ENCODE assay signal across 35 cellular contexts in the genomic region with DNA sequence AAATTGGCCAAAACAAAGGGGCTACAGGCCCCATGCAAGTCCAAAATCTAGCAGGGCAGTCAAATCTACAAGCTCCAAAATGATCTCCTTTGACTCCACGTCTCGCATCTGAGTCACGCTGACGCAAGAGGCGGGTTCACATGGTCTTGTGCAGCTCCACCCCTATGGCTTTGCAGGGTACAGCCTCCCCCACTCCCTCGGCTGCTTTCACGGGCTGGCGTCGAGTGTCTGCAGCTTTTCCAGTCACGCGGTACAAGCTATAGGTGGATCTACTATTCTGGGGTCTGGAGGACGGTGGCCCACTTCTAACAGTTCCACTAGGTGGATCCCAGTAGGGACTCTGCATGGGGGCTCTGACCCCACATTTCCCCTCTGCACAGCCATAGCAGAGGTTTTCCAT.
DNase-seq lines count a peak whose midpoint lies in the region; FAIRE-seq and TF ChIP-seq lines count a peak whose summit lies in the region.
"Had no signal": no experiment of that assay in that cellular context is flagged by ENCODE, and none has a peak within 500 bp of the region (broad histone marks: within the 10 kb centered on the region; RNA-seq: fewer than 3 reads in every experiment).

No MANE protein-coding gene starts in this region.

- FAIRE-seq in H54 (lab: Jason Lieb, UNC), result no peak
- FAIRE-seq: A204.1, A549, D721Med had no signal

- DNase-seq in NB4 (ENCODE audit: low read depth) (peak; percentile 4), chondrocyte (ENCODE audit: low spot score) (peak; percentile 75), neuronal stem cell (ENCODE audit: low spot score) (no peak), activated T-cell treated with anti-CD3 and anti-CD28 coated beads for 4 hours (no peak), H54 (ENCODE audit: insufficient read length, low spot score) (no peak), NCI-H2227 (lab: John Stamatoyannopoulos, UW; ENCODE audit: unreplicated experiment) (no peak)
- DNase-seq: 8988T; ACHN; AML-193; BE2C; C1 segment of cervical spinal cord; Caco-2; Calu3; CD4-positive, alpha-beta memory T cell; CD4-positive, alpha-beta T cell; CD4-positive, CD25-positive, alpha-beta regulatory T cell; CD8-positive, alpha-beta memory T cell; CD8-positive, alpha-beta T cell; COR-L47; DMS 273 treated with DMSO at 0.1 percent for 48 hours; DMS153; DMS53; DMS79; DMS79 treated with DMSO at 0.1 percent for 48 hours; DND-41; EL had no signal

- H4K8ac ChIP-seq in neuronal stem cell (ENCODE audit: low read depth, low read length), result no peak overlapping the region

- TF ChIP-seq CTCF in NB4 (IDR thresholded peaks at IDR 0.05; ENCODE audit: low read depth, low read length), result no peak
- TF ChIP-seq CTCF in chondrocyte (IDR thresholded peaks at IDR 0.05), result no peak

- peak overlapping the region; percentile 23 for H3K18ac ChIP-seq in neuronal stem cell (ENCODE audit: low read length)

- no peak overlapping the region for H3K14ac ChIP-seq in neuronal stem cell (ENCODE audit: low read length)

- H3K36me3 ChIP-seq in neuronal stem cell (replicated peaks in 1 of 2; ENCODE audit: control insufficient read depth in 2 of 2, insufficient read depth in 2 of 2, low read length in 2 of 2), result no peaks in the 10 kb centered on the region
- H3K36me3 ChIP-seq: BE2C; BLaER1; BLaER1 treated with 17β-estradiol and CSF1 and Interleukin-3, amounts not matched to agents 10 nM and 100 nM had no signal

- no peak overlapping the region for H2BK120ac ChIP-seq in neuronal stem cell (ENCODE audit: low read depth, low read length)

- no peak overlapping the region for H2AFZ ChIP-seq in neuronal stem cell (ENCODE audit: low read length)

- no peak overlapping the region for H3K4me2 ChIP-seq in neuronal stem cell (ENCODE audit: insufficient read depth, low read length, poor library complexity, severe bottlenecking)
- H3K4me2 ChIP-seq: A549; BLaER1; BLaER1 treated with 17β-estradiol and CSF1 and Interleukin-3, amounts not matched to agents 10 nM and 100 nM had no signal

- WGBS in neuronal stem cell (ENCODE audit: extremely low coverage in 2 of 2, insufficient read length in 2 of 2, insufficient replicate concordance in 1 of 2), 2 donors, result no CpG with 5 or more reads among the region's 12 CpGs

- H3K27me3 Mint-ChIP-seq in chondrocyte (ENCODE audit: low read depth), result peaks cover 2% of the 10 kb centered on the region
- H3K27me3 Mint-ChIP-seq: B cell; CD4-positive, alpha-beta memory T cell; CD4-positive, alpha-beta T cell; CD4-positive, CD25-positive, alpha-beta regulatory T cell; CD8-positive, alpha-beta memory T cell had no signal

- no peaks in the 10 kb centered on the region for H3K27me3 ChIP-seq in neuronal stem cell (ENCODE audit: control insufficient read depth in 3 of 3, insufficient read depth in 3 of 3, low read depth in 1 of 3, low read length in 3 of 3)
- H3K27me3 ChIP-seq: BE2C; BLaER1; BLaER1 treated with 17β-estradiol and CSF1 and Interleukin-3, amounts not matched to agents 10 nM and 100 nM had no signal

- TF ChIP-seq POLR2A in NB4 (IDR thresholded peaks at IDR 0.05; ENCODE audit: extremely low read depth, insufficient read length) (no peak), H54 (IDR thresholded peaks at IDR 0.05; ENCODE audit: low read depth, low read length) (no peak)

- H2BK12ac ChIP-seq in neuronal stem cell (ENCODE audit: low read length), result no peak overlapping the region

- H3K23ac ChIP-seq in neuronal stem cell (ENCODE audit: low read depth, low read length, poor library complexity), result no peak overlapping the region

- H3K9me3 ChIP-seq in neuronal stem cell (replicated peaks in 1 of 2; ENCODE audit: control insufficient read depth in 2 of 2, insufficient read depth in 1 of 2, low read depth in 1 of 2, low read length in 2 of 2), result no peaks in the 10 kb centered on the region
- H3K9me3 ChIP-seq: A549, BE2C, BLaER1, Caco-2 had no signal

- no peak overlapping the region for H3K4ac ChIP-seq in neuronal stem cell (ENCODE audit: low read length)

- H3K4me1 ChIP-seq in neuronal stem cell (ENCODE audit: control insufficient read depth in 2 of 2, insufficient read depth in 1 of 2, low read depth in 1 of 2, low read length in 2 of 2), result no peaks in the 10 kb centered on the region
- H3K4me1 ChIP-seq: A549; BE2C; BLaER1; BLaER1 treated with 17β-estradiol and CSF1 and Interleukin-3, amounts not matched to agents 10 nM and 100 nM; Caco-2 had no signal

- H3K4me1 Mint-ChIP-seq in chondrocyte (ENCODE audit: low read depth), result no peaks in the 10 kb centered on the region
- H3K4me1 Mint-ChIP-seq: B cell; CD14-positive monocyte; CD4-positive, alpha-beta memory T cell; CD4-positive, CD25-positive, alpha-beta regulatory T cell; CD8-positive, alpha-beta memory T cell had no signal

- H2BK15ac ChIP-seq in neuronal stem cell (ENCODE audit: low read length), result no peak overlapping the region

- no peaks in the 10 kb centered on the region for H3K36me3 Mint-ChIP-seq in chondrocyte (ENCODE audit: low read depth)
- H3K36me3 Mint-ChIP-seq: CD14-positive monocyte; CD4-positive, alpha-beta memory T cell; CD4-positive, CD25-positive, alpha-beta regulatory T cell; CD8-positive, alpha-beta memory T cell; CD8-positive, alpha-beta T cell had no signal

- H3K9me3 Mint-ChIP-seq in chondrocyte (ENCODE audit: low read depth), result peaks cover 10% of the 10 kb centered on the region

- H3K27ac Mint-ChIP-seq in chondrocyte (ENCODE audit: unreplicated experiment), result no peak overlapping the region
- H3K27ac Mint-ChIP-seq: B cell; CD14-positive monocyte; CD4-positive, alpha-beta memory T cell; CD4-positive, alpha-beta T cell; CD8-positive, alpha-beta memory T cell; CD8-positive, alpha-beta T cell had no signal

- no peak overlapping the region for H2BK5ac ChIP-seq in neuronal stem cell (ENCODE audit: low read length)

- H3K9ac ChIP-seq in neuronal stem cell (ENCODE audit: low read depth, low read length, poor library complexity), result no peak overlapping the region
- H3K9ac ChIP-seq: BLaER1; BLaER1 treated with 17β-estradiol and CSF1 and Interleukin-3, amounts not matched to agents 10 nM and 100 nM had no signal

- H2AK5ac ChIP-seq in neuronal stem cell (ENCODE audit: low read depth, low read length), result no peak overlapping the region

- H3K4me3 ChIP-seq in NB4 (ENCODE audit: low read depth, low read length), result no peak overlapping the region
- H3K4me3 ChIP-seq in neuronal stem cell (ENCODE audit: low read length in 2 of 2), result no peak overlapping the region
- H3K4me3 ChIP-seq: A549; BLaER1; BLaER1 treated with 17β-estradiol and CSF1 and Interleukin-3, amounts not matched to agents 10 nM and 100 nM had no signal

- no peak overlapping the region for H4K91ac ChIP-seq in neuronal stem cell (ENCODE audit: low read depth, low read length, poor library complexity)

- no peaks in the 10 kb centered on the region for H3K79me1 ChIP-seq in neuronal stem cell (ENCODE audit: low read depth, low read length)

- H3K4me3 Mint-ChIP-seq in chondrocyte (ENCODE audit: unreplicated experiment), result no peak overlapping the region
- H3K4me3 Mint-ChIP-seq: B cell; CD14-positive monocyte; CD4-positive, alpha-beta memory T cell; CD4-positive, alpha-beta T cell; CD4-positive, CD25-positive, alpha-beta regulatory T cell; CD8-positive, alpha-beta memory T cell; CD8-positive, alpha-beta T cell had no signal

- H3K27ac ChIP-seq in neuronal stem cell (replicated peaks; ENCODE audit: low read length), result no peak overlapping the region
- H3K27ac ChIP-seq: 22Rv1; A549; BLaER1; BLaER1 treated with 17β-estradiol and CSF1 and Interleukin-3, amounts not matched to agents 10 nM and 100 nM; C4-2B had no signal

Comparison
In these comparisons a context has a peak if more than half of its experiments do, and no peak if none do; other contexts are left out.
1. DNase-seq: peak in NB4 (single experiment) and chondrocyte (single experiment); none in neuronal stem cell (single experiment), activated T-cell treated with anti-CD3 and anti-CD28 coated beads for 4 hours (single experiment), H54 (single experiment) and NCI-H2227 (single experiment).